8 cellular contexts compared by ENCODE assay signal in the genomic region with DNA sequence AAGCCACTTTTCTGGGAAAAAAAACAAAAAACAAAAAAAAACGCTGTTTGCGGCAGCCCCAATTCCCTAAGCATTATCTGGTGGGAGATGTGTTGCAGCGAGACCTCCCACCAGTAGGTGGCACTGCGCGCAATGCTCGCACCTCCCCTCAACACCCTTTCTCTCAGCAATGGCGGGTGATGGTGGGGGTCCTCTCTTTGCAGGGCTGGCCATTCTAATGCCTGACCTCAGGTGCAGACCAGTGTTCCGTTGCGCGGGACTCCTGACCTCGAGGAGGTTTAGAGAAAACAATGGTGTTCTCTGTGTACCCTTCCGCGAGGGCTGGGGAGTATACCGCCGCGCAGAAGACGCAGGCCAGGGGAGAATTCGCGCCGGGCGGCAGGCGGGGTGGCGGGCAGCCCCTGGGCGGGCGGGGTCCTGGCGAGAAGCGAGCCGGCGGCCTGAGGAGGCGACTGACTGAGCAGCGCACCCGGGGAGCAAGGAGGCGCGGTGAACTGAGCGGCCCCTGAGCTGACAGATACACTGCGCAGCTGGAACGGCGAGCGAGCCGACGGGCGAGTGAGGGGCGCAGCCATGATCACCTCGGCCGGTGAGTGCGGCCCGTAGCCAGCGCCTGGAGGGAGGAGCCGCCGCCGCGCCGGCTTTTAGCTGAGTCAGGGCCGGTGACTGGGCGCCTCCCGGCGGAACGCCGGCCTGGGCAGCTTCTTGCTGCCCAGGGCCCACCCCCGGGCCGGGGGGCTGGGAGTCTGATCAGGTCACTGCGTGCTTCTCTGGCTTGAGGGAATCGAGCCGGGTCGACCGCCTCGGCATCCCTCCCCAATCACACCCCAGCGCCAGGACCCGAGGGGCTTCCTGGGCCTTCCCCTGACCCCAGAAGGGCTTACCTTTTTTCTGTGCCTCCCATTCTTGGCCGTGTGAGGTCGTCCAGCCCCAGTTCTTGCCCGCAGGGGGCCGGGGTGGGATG.
DNase-seq lines count a peak whose midpoint lies in the region; ATAC-seq lines count a peak whose summit lies in the region.

A gene (plus strand): TSS at position 415 of the 964 bp plus-strand sequence. CDS start 159 bp downstream, at position 574.

- H3K36me3 Mint-ChIP-seq in central memory CD8-positive, alpha-beta T cell (ENCODE audit: insufficient read depth) = peaks cover 17% of the 10 kb centered on the region

- peak within 1 kb of the TSS; percentile 92 for H3K4me3 Mint-ChIP-seq in central memory CD8-positive, alpha-beta T cell

- ATAC-seq in GM19023 (IDR thresholded peaks at IDR 0.05; ENCODE audit: unreplicated experiment) = peak; percentile 71
- ATAC-seq in HG03280 (IDR thresholded peaks at IDR 0.05; ENCODE audit: unreplicated experiment) = peak; percentile 75
- peak; percentile 86 for ATAC-seq in central memory CD8-positive, alpha-beta T cell (replicated peaks; ENCODE audit: extremely low read depth, poor library complexity, severe bottlenecking)

- H3K27me3 Mint-ChIP-seq in central memory CD8-positive, alpha-beta T cell = peaks cover 16% of the 10 kb centered on the region

- peaks cover 52% of the 10 kb centered on the region for H3K4me1 Mint-ChIP-seq in central memory CD8-positive, alpha-beta T cell

- H3K9me3 Mint-ChIP-seq in central memory CD8-positive, alpha-beta T cell = no peaks in the 10 kb centered on the region

- H3K27ac Mint-ChIP-seq in central memory CD8-positive, alpha-beta T cell (ENCODE audit: low read depth) = peak within 1 kb of the TSS; percentile 96

- peak; percentile 95 for DNase-seq in AG20443 (ENCODE audit: low spot score)
- peak; percentile 81 to 92 for DNase-seq in NCI-H446 (lab: John Stamatoyannopoulos, UW)
- DNase-seq in activated CD4-positive, CD25-positive, alpha-beta regulatory T cell treated with anti-CD3 and anti-CD28 coated beads, Interleukin-2, amount 50 U/mL, for 16 hours (ENCODE audit: low read depth, low spot score) = peak; percentile 88
- DNase-seq in central memory CD8-positive, alpha-beta T cell (ENCODE audit: low spot score in 2 of 2) = peak; percentile 92
- peak; percentile 90 for DNase-seq in iris pigment epithelial cell (ENCODE audit: low read depth)
- DNase-seq in stimulated activated CD4-positive, alpha-beta T cell treated with anti-CD3 and anti-CD28 coated beads, Interleukin-12 subunit alpha, Interleukin-12 subunit beta, amount 100 ng/mL, for 4 hours = peak; percentile 90

Comparison
In these comparisons a context has a peak if more than half of its experiments do, and no peak if none do; other contexts are left out.
1. Peak in every context shown above with its lines: DNase-seq and ATAC-seq.